ENCODE assay signal across 1 cellular context in genomic region chr18:48538531-48539405, GRCh38.
TF ChIP-seq lines count a peak whose summit lies in the region.

Gene CTIF, plus strand, starts transcription at chr18:48539031. Its CDS starts 80,535 bp downstream, at chr18:48619566.

TF ChIP-seq in WTC11, 78 proteins besides CTCF, POLR2A, EP300 and RAD21 (continued from another document):
- TF ChIP-seq CREB1 (CRISPR knock-in tag; IDR thresholded peaks at IDR 0.05) (no peak), CREM (CRISPR knock-in tag; IDR thresholded peaks at IDR 0.05) (peak; percentile 47; the same call in 1 of the 2 replicates), ZBTB43 (CRISPR knock-in tag; IDR thresholded peaks at IDR 0.05) (no peak), ZSCAN18 (CRISPR knock-in tag; IDR thresholded peaks at IDR 0.05) (no peak), GABPB1 (CRISPR knock-in tag; IDR thresholded peaks at IDR 0.05) (peak; percentile 32; the same call in 1 of the 2 replicates), NR1H2 (CRISPR knock-in tag; IDR thresholded peaks at IDR 0.05) (no peak), ZNF425 (CRISPR knock-in tag; conservative IDR thresholded peaks at IDR 0.05) (no peak), E2F4 (CRISPR knock-in tag; IDR thresholded peaks at IDR 0.05; ENCODE audit: borderline replicate concordance, low read depth) (no peak), JUN (CRISPR knock-in tag; IDR thresholded peaks at IDR 0.05) (no peak), MLX (CRISPR knock-in tag; IDR thresholded peaks at IDR 0.05) (no peak), TEAD1 (CRISPR knock-in tag; IDR thresholded peaks at IDR 0.05) (0 out of 2 replicates have a peak, but pooled peaks have one; percentile 34), ZNF219 (CRISPR knock-in tag; IDR thresholded peaks at IDR 0.05; ENCODE audit: borderline replicate concordance) (no peak), EMX1 (CRISPR knock-in tag; IDR thresholded peaks at IDR 0.05) (no peak), PRRX2 (CRISPR knock-in tag; IDR thresholded peaks at IDR 0.05) (no peak), E2F5 (CRISPR knock-in tag; IDR thresholded peaks at IDR 0.05) (no peak), ZNF281 (CRISPR knock-in tag; IDR thresholded peaks at IDR 0.05) (no peak), TEAD4 (CRISPR knock-in tag; IDR thresholded peaks at IDR 0.05) (no peak), ZNF671 (CRISPR knock-in tag; IDR thresholded peaks at IDR 0.05) (no peak), CBFB (CRISPR knock-in tag; IDR thresholded peaks at IDR 0.05; ENCODE audit: low read depth) (no peak), ZNF416 (CRISPR knock-in tag; IDR thresholded peaks at IDR 0.05) (no peak), ATF3 (CRISPR knock-in tag; conservative IDR thresholded peaks at IDR 0.05) (no peak), GRHL2 (CRISPR knock-in tag; IDR thresholded peaks at IDR 0.05; ENCODE audit: insufficient replicate concordance, severe bottlenecking) (no peak), FOXP1 (CRISPR knock-in tag; IDR thresholded peaks at IDR 0.05; ENCODE audit: borderline replicate concordance) (no peak), NFYB (CRISPR knock-in tag; conservative IDR thresholded peaks at IDR 0.05; ENCODE audit: low read depth) (no peak), ZMAT4 (CRISPR knock-in tag; IDR thresholded peaks at IDR 0.05) (no peak)
